ENCODE assay signal across 29 cellular contexts in the genomic region with DNA sequence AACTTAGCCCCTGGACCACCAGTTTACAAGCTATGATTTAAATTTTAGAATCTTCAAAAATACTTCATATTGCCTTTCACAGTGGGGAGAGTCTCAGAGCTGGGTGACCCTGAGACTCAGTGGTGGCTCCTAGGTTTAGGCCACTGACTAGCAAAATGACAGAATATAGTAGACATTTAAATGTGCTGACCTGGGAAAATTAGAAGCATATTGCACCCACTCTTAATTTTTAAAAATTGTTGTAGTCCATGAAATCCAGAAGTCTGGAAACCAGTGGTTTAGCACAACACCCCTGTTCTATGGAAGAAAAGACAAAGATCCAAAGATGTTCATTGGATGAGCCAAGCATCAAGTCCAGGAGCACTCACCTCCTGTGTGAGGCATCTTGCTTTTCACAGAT.
"Had no signal": no experiment of that assay in that cellular context is flagged by ENCODE, and none has a peak within 500 bp of the region (broad histone marks: within the 10 kb centered on the region; RNA-seq: fewer than 3 reads in every experiment).

No MANE protein-coding gene starts in this region.

- FAIRE-seq: colon, endometrium, endothelial cell of umbilical vein, frontal cortex had no signal

- H3K36me3 ChIP-seq: colonic mucosa, esophagus muscularis mucosa, esophagus squamous epithelium, gastrocnemius medialis, gastroesophageal sphincter, heart left ventricle, heart right ventricle had no signal

- H3K4me3 Mint-ChIP-seq: dendritic cell treated with granulocyte-macrophage colony-stimulating factor and Interleukin-4, amounts not matched to agents 40 ng/mL and 50 ng/mL, for 4 days; effector memory CD8-positive, alpha-beta T cell; endodermal cell had no signal

- DNase-seq: colonic mucosa; cortex of kidney; dermis blood vessel endothelial cell; dorsolateral prefrontal cortex; effector CD4-positive, alpha-beta T cell; effector CD8-positive, alpha-beta T cell; effector memory CD4-positive, alpha-beta T cell; effector memory CD8-positive, alpha-beta T cell; endodermal cell; erythroblast; esophagus squamous epithelium; foreskin fibroblast; foreskin keratinocyte; foreskin melanocyte; gastrocnemius medialis; glutamatergic neuron; head of caudate nucleus; heart left ventricle; heart right ventricle had no signal

- ATAC-seq: effector memory CD8-positive, alpha-beta T cell; esophagus mucosa; foreskin keratinocyte; gastrocnemius medialis; gastroesophageal sphincter; heart left ventricle; heart right ventricle had no signal

- H3K4me1 Mint-ChIP-seq: endodermal cell had no signal

- H3K9me3 Mint-ChIP-seq: dendritic cell treated with granulocyte-macrophage colony-stimulating factor and Interleukin-4, amounts not matched to agents 40 ng/mL and 50 ng/mL, for 4 days; endodermal cell had no signal

- H3K27me3 ChIP-seq: colonic mucosa, esophagus muscularis mucosa, esophagus squamous epithelium, foreskin keratinocyte, gastrocnemius medialis, gastroesophageal sphincter, heart left ventricle, heart right ventricle had no signal

- H3K4me1 ChIP-seq: colonic mucosa, esophagus muscularis mucosa, gastrocnemius medialis, gastroesophageal sphincter, heart left ventricle had no signal

- H3K27ac ChIP-seq: colonic mucosa, coronary artery, dorsolateral prefrontal cortex, epithelial cell of prostate, esophagus muscularis mucosa, esophagus squamous epithelium, foreskin keratinocyte, gastrocnemius medialis, gastroesophageal sphincter, heart left ventricle, heart right ventricle had no signal

- H3K27me3 Mint-ChIP-seq: dendritic cell treated with granulocyte-macrophage colony-stimulating factor and Interleukin-4, amounts not matched to agents 40 ng/mL and 50 ng/mL, for 4 days; effector memory CD8-positive, alpha-beta T cell had no signal

- H3K9me3 ChIP-seq: colonic mucosa, esophagus muscularis mucosa, esophagus squamous epithelium, gastrocnemius medialis, gastroesophageal sphincter, heart left ventricle, heart right ventricle had no signal

- H3K4me3 ChIP-seq: colonic mucosa, coronary artery, dorsolateral prefrontal cortex, esophagus muscularis mucosa, esophagus squamous epithelium, gastrocnemius medialis, gastroesophageal sphincter, heart left ventricle, heart right ventricle had no signal

- H3K27ac Mint-ChIP-seq: dendritic cell treated with granulocyte-macrophage colony-stimulating factor and Interleukin-4, amounts not matched to agents 40 ng/mL and 50 ng/mL, for 4 days; effector memory CD8-positive, alpha-beta T cell; endodermal cell had no signal
